ENCODE assay signal across 8 cellular contexts in the genomic region with DNA sequence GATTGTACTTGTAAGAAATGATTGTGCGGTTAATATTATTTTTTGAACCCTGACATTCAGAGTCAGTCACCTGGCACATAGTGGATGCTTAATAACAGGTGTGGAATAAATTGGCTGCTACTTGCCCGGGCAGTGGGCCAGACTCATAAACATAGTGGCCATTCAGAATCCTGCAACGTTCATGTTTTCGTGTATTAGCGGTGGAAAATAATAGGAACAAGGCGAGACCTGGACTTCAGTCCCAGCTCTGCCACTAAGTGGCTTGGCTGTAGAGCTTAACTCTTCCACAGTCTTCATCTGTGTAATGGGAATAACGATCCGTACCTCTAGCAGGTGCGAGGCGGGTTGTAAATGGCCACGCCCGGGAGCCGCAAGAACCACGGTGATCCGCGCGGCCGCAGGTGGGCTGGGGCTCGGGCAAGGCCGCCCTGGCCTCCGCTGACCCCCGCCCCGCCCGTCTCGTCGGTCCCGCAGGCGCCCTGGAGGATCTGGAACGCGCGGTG. TPM values are rescaled to one million over a fixed set of nuclear protein-coding genes. Genes with fewer than 3 reads are reported as not detected.
DNase-seq lines count a peak whose midpoint lies in the region; ATAC-seq, FAIRE-seq and TF ChIP-seq lines count a peak whose summit lies in the region.

No MANE protein-coding gene starts in this region.

- H3K4me3 ChIP-seq in astrocyte of the spinal cord (ENCODE audit: low read depth, low read length) (peak overlapping the region; percentile 79), left lung (peak overlapping the region; percentile 58 to 66), thymus (ENCODE audit: low read length) (peak overlapping the region; percentile 81)

- H3K27me3 ChIP-seq in left lung (peaks cover 0 to 18% of the 10 kb centered on the region in 2 donors), thymus (ENCODE audit: control insufficient read depth, insufficient read depth) (no peaks in the 10 kb centered on the region)

- FAIRE-seq in GM19239 (lab: Jason Lieb, UNC) = peak; percentile 52

- TF ChIP-seq CTCF in astrocyte of the spinal cord (IDR thresholded peaks at IDR 0.05; ENCODE audit: low read depth, low read length) (no peak), left lung (IDR thresholded peaks at IDR 0.05) (no peak)

- H3K27ac ChIP-seq in left lung = peak overlapping the region; percentile 50 to 60
- no peak overlapping the region for H3K27ac ChIP-seq in thymus (ENCODE audit: low read depth)

- H3K4me1 ChIP-seq in left lung (peaks cover 7 to 23% of the 10 kb centered on the region in 2 donors), thymus (ENCODE audit: control insufficient read depth, insufficient read depth, low read length) (peaks cover 8% of the 10 kb centered on the region)

- H3K36me3 ChIP-seq in left lung (peaks cover 0 to 3% of the 10 kb centered on the region in 2 donors), thymus (ENCODE audit: control insufficient read depth, insufficient read depth) (peaks cover 1% of the 10 kb centered on the region)

- H3K9me3 ChIP-seq in left lung = no peaks in the 10 kb centered on the region
- no peaks in the 10 kb centered on the region for H3K9me3 ChIP-seq in thymus (ENCODE audit: control insufficient read depth)

- ATAC-seq in left lung (no peak), GM18502 (IDR thresholded peaks at IDR 0.05; ENCODE audit: poor library complexity, unreplicated experiment) (no peak), HG03095 (IDR thresholded peaks at IDR 0.05; ENCODE audit: unreplicated experiment) (no peak)

- DNase-seq in GM19239 (ENCODE audit: insufficient read length, low spot score) (no peak), NCI-H146 treated with DMSO at 0.1 percent for 48 hours (lab: John Stamatoyannopoulos, UW; ENCODE audit: unreplicated experiment) (peak; percentile 46), astrocyte of the spinal cord (ENCODE audit: low read depth, low spot score) (peak; percentile 6), left lung (no peak)
- no peak for DNase-seq in activated CD4-positive, alpha-beta T cell treated with anti-CD3 and anti-CD28 coated beads, Interleukin-2, amount 50 U/mL, for 48 hours

- intact Hi-C loops in left lung (cut with DNase I) = no loop called here

- 7% methylated on average over 31 of the region's 31 CpGs for WGBS in thymus

- in situ Hi-C loops in astrocyte of the spinal cord (cut with HindIII; ENCODE audit: low sequenced_read_pairs) = no loop called here

RNA-seq across cellular contexts. Expression of gene TMEM25, which starts 0.8 kb away (rescaled TPM):
- 10 to 100 TPM; 15.4 to 33.2 TPM for total RNA-seq in left lung
- polyA plus RNA-seq in thymus = 11.0 TPM

RNA-seq across cellular contexts. Expression of gene TTC36, which starts 3.0 kb away (rescaled TPM):
- total RNA-seq in left lung = under 1 TPM in 1 of 2 donors, not detected in 1; 0.82 TPM
- polyA plus RNA-seq in thymus = not detected

RNA-seq across cellular contexts. Expression of gene IFT46, which starts 35.5 kb away (rescaled TPM):
- total RNA-seq in left lung = 10 to 100 TPM; 15.6 to 19.1 TPM
- polyA plus RNA-seq in thymus = 29.2 TPM

RNA-seq across cellular contexts. Expression of gene ARCN1, which starts 42.0 kb away (rescaled TPM):
- total RNA-seq in left lung = 100 to 1,000 TPM; 141 to 163 TPM
- 75.9 TPM for polyA plus RNA-seq in thymus

Comparison
In these comparisons a context has a peak if more than half of its experiments do, and no peak if none do; other contexts are left out.
1. DNase-seq: peak in NCI-H146 treated with DMSO at 0.1 percent for 48 hours (single experiment) and astrocyte of the spinal cord (single experiment); none in GM19239 (single experiment), left lung (0 of 2) and activated CD4-positive, alpha-beta T cell treated with anti-CD3 and anti-CD28 coated beads, Interleukin-2, amount 50 U/mL, for 48 hours (0 of 2).
2. Peak in every context shown above with its lines, with median percentiles within 50 percentile points of each other: H3K4me3 ChIP-seq.